ENCODE assay signal across 10 cellular contexts in the genomic region with DNA sequence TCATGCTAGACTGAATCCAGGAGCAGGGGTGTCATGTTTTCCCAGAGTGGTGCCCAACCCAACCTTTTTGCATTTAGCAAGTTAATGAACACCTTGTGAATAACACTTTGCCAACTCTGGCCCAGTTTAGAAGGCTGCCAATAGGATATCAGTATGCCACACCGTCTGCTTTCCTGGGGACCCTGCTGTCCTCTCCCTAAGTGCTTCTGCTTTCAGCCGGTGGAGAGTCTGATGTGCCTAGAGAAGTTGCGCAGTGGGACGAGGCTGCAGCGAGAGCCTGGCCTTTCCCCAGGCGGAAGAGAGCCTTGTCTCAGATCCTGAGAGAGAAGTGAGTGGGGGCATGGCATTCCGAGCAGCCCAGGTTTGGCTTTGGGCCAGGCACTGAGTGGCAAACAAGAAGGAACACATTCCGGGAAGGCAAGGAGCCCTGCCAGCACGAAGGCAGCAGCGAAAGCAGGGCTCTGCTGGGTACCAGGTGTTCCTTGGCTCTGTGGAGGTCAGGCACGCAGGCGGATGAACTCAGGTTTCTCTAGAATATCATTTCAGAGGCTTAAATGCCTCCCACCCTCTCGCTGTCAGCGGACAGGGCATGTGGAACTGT. TPM values are rescaled to one million over a fixed set of nuclear protein-coding genes. Genes with fewer than 3 reads are reported as not detected.
DNase-seq lines count a peak whose midpoint lies in the region; ATAC-seq, FAIRE-seq and TF ChIP-seq lines count a peak whose summit lies in the region.
"Had no signal": no experiment of that assay in that cellular context is flagged by ENCODE, and none has a peak within 500 bp of the region (broad histone marks: within the 10 kb centered on the region; RNA-seq: fewer than 3 reads in every experiment).

No MANE protein-coding gene starts in this region.

- no peaks in the 10 kb centered on the region for H3K79me2 ChIP-seq in keratinocyte (ENCODE audit: control insufficient read depth, insufficient read depth, low read length)

- H3K9me1 ChIP-seq in keratinocyte (ENCODE audit: control insufficient read depth, extremely low read depth, insufficient read depth, low read length): peaks cover 2% of the 10 kb centered on the region

- H3K36me3 ChIP-seq in CD4-positive, CD25-positive, alpha-beta regulatory T cell (ENCODE audit: control insufficient read depth, insufficient read depth, low read length): no peaks in the 10 kb centered on the region
- H3K36me3 ChIP-seq in keratinocyte (ENCODE audit: control insufficient read depth in 2 of 2, extremely low read depth in 1 of 2, insufficient read depth in 2 of 2, low read length in 2 of 2): no peaks in the 10 kb centered on the region
- H3K36me3 ChIP-seq: HAP-1 had no signal

- no peak for DNase-seq in CD4-positive, CD25-positive, alpha-beta regulatory T cell
- peak; percentile 67 for DNase-seq in NCI-H128 (lab: John Stamatoyannopoulos, UW; ENCODE audit: unreplicated experiment)
- peak; percentile 93 for DNase-seq in astrocyte of the hippocampus (ENCODE audit: low read depth, low spot score)
- DNase-seq in keratinocyte (ENCODE audit: low read depth, low spot score): peak; percentile 57
- DNase-seq in stimulated activated naive B cell treated with anti-CD40 and anti-IgM and Interleukin-4, amounts not matched to agents 10 μg/mL and 1 μg/mL and 100 μg/mL, for 72 hours: no peak
- DNase-seq in HUDEP-2 (lab: John Stamatoyannopoulos, UW; ENCODE audit: unreplicated experiment in 76 of 76): no peak

- H3K36me3 Mint-ChIP-seq in CD4-positive, CD25-positive, alpha-beta regulatory T cell: no peaks in the 10 kb centered on the region
- H3K36me3 Mint-ChIP-seq in stimulated activated naive B cell treated with anti-CD40 and anti-IgM and Interleukin-4, amounts not matched to agents 10 μg/mL and 1 μg/mL and 100 μg/mL, for 72 hours: no peaks in the 10 kb centered on the region

- peak overlapping the region; percentile 54 for H3K9ac ChIP-seq in keratinocyte (ENCODE audit: control insufficient read depth, extremely low read depth, insufficient read depth, low read length)

- no peaks in the 10 kb centered on the region for H3K9me3 ChIP-seq in CD4-positive, CD25-positive, alpha-beta regulatory T cell (ENCODE audit: control insufficient read depth in 2 of 2, low read length in 2 of 2)
- no peaks in the 10 kb centered on the region for H3K9me3 ChIP-seq in keratinocyte (ENCODE audit: control insufficient read depth, low read depth, low read length)
- H3K9me3 ChIP-seq: HAP-1 had no signal

- H3K4me3 Mint-ChIP-seq in CD4-positive, CD25-positive, alpha-beta regulatory T cell: peak overlapping the region; percentile 64 to 82 (median 74)
- peak overlapping the region; percentile 87 to 92 for H3K4me3 Mint-ChIP-seq in stimulated activated naive B cell treated with anti-CD40 and anti-IgM and Interleukin-4, amounts not matched to agents 10 μg/mL and 1 μg/mL and 100 μg/mL, for 72 hours

- H2AFZ ChIP-seq in keratinocyte (ENCODE audit: control insufficient read depth, low read length): peak overlapping the region; percentile 96

- FAIRE-seq in keratinocyte (lab: Jason Lieb, UNC): peak; percentile 96

- H3K27me3 Mint-ChIP-seq in CD4-positive, CD25-positive, alpha-beta regulatory T cell: no peaks in the 10 kb centered on the region
- H3K27me3 Mint-ChIP-seq in stimulated activated naive B cell treated with anti-CD40 and anti-IgM and Interleukin-4, amounts not matched to agents 10 μg/mL and 1 μg/mL and 100 μg/mL, for 72 hours: peaks cover 11 to 18% of the 10 kb centered on the region in 2 donors

- H3K27me3 ChIP-seq in CD4-positive, CD25-positive, alpha-beta regulatory T cell (ENCODE audit: control insufficient read depth, insufficient read depth, low read length): no peaks in the 10 kb centered on the region
- H3K27me3 ChIP-seq in keratinocyte (ENCODE audit: control insufficient read depth, extremely low read depth, insufficient read depth, low read length): no peaks in the 10 kb centered on the region

- dilution Hi-C loops in keratinocyte (cut with MboI; ENCODE audit: extremely low pct_ligation_motif_present, low sequenced_read_pairs): no loop called here

- no peaks in the 10 kb centered on the region for H3K9me3 Mint-ChIP-seq in CD4-positive, CD25-positive, alpha-beta regulatory T cell
- no peaks in the 10 kb centered on the region for H3K9me3 Mint-ChIP-seq in stimulated activated naive B cell treated with anti-CD40 and anti-IgM and Interleukin-4, amounts not matched to agents 10 μg/mL and 1 μg/mL and 100 μg/mL, for 72 hours

- ATAC-seq in CD4-positive, CD25-positive, alpha-beta regulatory T cell (ENCODE audit: low read depth in 2 of 2): no peak
- ATAC-seq in stimulated activated naive B cell treated with anti-CD40 and anti-IgM and Interleukin-4, amounts not matched to agents 10 μg/mL and 1 μg/mL and 100 μg/mL, for 72 hours (replicated peaks): no peak
- ATAC-seq in GM21717 (IDR thresholded peaks at IDR 0.05; ENCODE audit: unreplicated experiment): no peak
- no peak for ATAC-seq in HG03469 (IDR thresholded peaks at IDR 0.05; ENCODE audit: unreplicated experiment)

- no peak overlapping the region for H3K27ac ChIP-seq in CD4-positive, CD25-positive, alpha-beta regulatory T cell (ENCODE audit: insufficient read depth, low read length, poor library complexity, severe bottlenecking)
- H3K27ac ChIP-seq in keratinocyte (ENCODE audit: control insufficient read depth, insufficient read depth, low read length): no peak overlapping the region

- H4K20me1 ChIP-seq in keratinocyte (ENCODE audit: control insufficient read depth, extremely low read depth, insufficient read depth, low read length): no peaks in the 10 kb centered on the region

- peaks cover 6% of the 10 kb centered on the region for H3K4me1 ChIP-seq in CD4-positive, CD25-positive, alpha-beta regulatory T cell (ENCODE audit: control insufficient read depth, insufficient read depth, low read length, poor library complexity, severe bottlenecking)
- peaks cover 17% of the 10 kb centered on the region for H3K4me1 ChIP-seq in keratinocyte (ENCODE audit: control insufficient read depth, extremely low read depth, insufficient read depth, low read length)

- peak overlapping the region in 1 of 3 donors; percentile 65 for H3K27ac Mint-ChIP-seq in CD4-positive, CD25-positive, alpha-beta regulatory T cell
- no peak overlapping the region for H3K27ac Mint-ChIP-seq in stimulated activated naive B cell treated with anti-CD40 and anti-IgM and Interleukin-4, amounts not matched to agents 10 μg/mL and 1 μg/mL and 100 μg/mL, for 72 hours

- no peak for TF ChIP-seq CTCF in keratinocyte (optimal IDR thresholded peaks at IDR 0.05 in 1 of 3, IDR thresholded peaks at IDR 0.05 in 1 of 3, conservative IDR thresholded peaks at IDR 0.05 in 1 of 3; ENCODE audit: extremely low read depth in 1 of 3, insufficient read depth in 2 of 3, low read length in 3 of 3)

- no peak overlapping the region for H3K4me3 ChIP-seq in CD4-positive, CD25-positive, alpha-beta regulatory T cell (ENCODE audit: low read depth, low read length)
- peak overlapping the region in 2 of 3 experiments; percentile 52 to 80 for H3K4me3 ChIP-seq in keratinocyte (ENCODE audit: control insufficient read depth in 2 of 3, extremely low read depth in 1 of 3, insufficient read depth in 2 of 3, low read depth in 1 of 3, low read length in 3 of 3)
- H3K4me3 ChIP-seq: HAP-1 had no signal

- peaks cover 0 to 4% (median 0%) of the 10 kb centered on the region in 4 donors for H3K4me1 Mint-ChIP-seq in CD4-positive, CD25-positive, alpha-beta regulatory T cell
- peaks cover 3 to 11% of the 10 kb centered on the region in 2 donors for H3K4me1 Mint-ChIP-seq in stimulated activated naive B cell treated with anti-CD40 and anti-IgM and Interleukin-4, amounts not matched to agents 10 μg/mL and 1 μg/mL and 100 μg/mL, for 72 hours

- H3K4me2 ChIP-seq in keratinocyte (ENCODE audit: control insufficient read depth, extremely low read depth, insufficient read depth, low read depth, low read length): peak overlapping the region; percentile 97

RNA-seq across cellular contexts. Expression of gene SENP8, which starts 36.9 kb away (rescaled TPM):
- 0.15 TPM for total RNA-seq in CD4-positive, CD25-positive, alpha-beta regulatory T cell
- polyA plus RNA-seq in CD4-positive, CD25-positive, alpha-beta regulatory T cell: 1 to 10 TPM in 3 of 4 donors, under 1 TPM in 1; 0.79 to 1.4 (median 1.3) TPM
- polyA plus RNA-seq in keratinocyte: 3.1 to 6.0 TPM (median 5.8 TPM) in 3 replicates
- polyA plus RNA-seq in keratinocyte (2011; ENCODE audit: low read depth): 0.51 TPM
- polyA plus RNA-seq in keratinocyte (2011; cell fraction: cytosol; rRNA removed): 3.1 and 5.4 TPM in 2 replicates
- 3.1 and 3.4 TPM in 2 replicates for polyA plus RNA-seq in keratinocyte (2011; cell fraction: nucleus; rRNA removed)
- polyA plus RNA-seq in keratinocyte (2012; ENCODE audit: low replicate concordance): 1.9 and 2.6 TPM in 2 replicates
- polyA minus RNA-seq in keratinocyte: 4.0 to 8.9 TPM (median 4.6 TPM) in 3 replicates
- polyA minus RNA-seq in keratinocyte (2011; cell fraction: cytosol; rRNA and poly(A)+ RNA removed): 3.8 TPM
- polyA minus RNA-seq in keratinocyte (2011; cell fraction: nucleus; rRNA and poly(A)+ RNA removed): 0.84 and 4.3 TPM in 2 replicates

RNA-seq across cellular contexts. Expression of gene MYO9A, which starts 37.2 kb away (rescaled TPM):
- total RNA-seq in CD4-positive, CD25-positive, alpha-beta regulatory T cell: 32.3 TPM
- 10 to 100 TPM in 3 of 4 donors, 1 to 10 TPM in 1; 8.3 to 12.5 (median 10.9) TPM for polyA plus RNA-seq in CD4-positive, CD25-positive, alpha-beta regulatory T cell
- 6.8 to 10.6 TPM (median 8.4 TPM) in 3 replicates for polyA plus RNA-seq in keratinocyte
- polyA plus RNA-seq in keratinocyte (2011; ENCODE audit: low read depth): 19.9 TPM
- polyA plus RNA-seq in keratinocyte (2011; cell fraction: cytosol; rRNA removed): 5.2 and 6.2 TPM in 2 replicates
- 15.1 and 17.4 TPM in 2 replicates for polyA plus RNA-seq in keratinocyte (2011; cell fraction: nucleus; rRNA removed)
- polyA plus RNA-seq in keratinocyte (2012; ENCODE audit: low replicate concordance): 6.3 and 7.7 TPM in 2 replicates
- 32.9 to 71.5 TPM (median 36.5 TPM) in 3 replicates for polyA minus RNA-seq in keratinocyte
- 34.0 TPM for polyA minus RNA-seq in keratinocyte (2011; cell fraction: cytosol; rRNA and poly(A)+ RNA removed)
- polyA minus RNA-seq in keratinocyte (2011; cell fraction: nucleus; rRNA and poly(A)+ RNA removed): 34.2 and 84.1 TPM in 2 replicates

RNA-seq across cellular contexts. Expression of gene GRAMD2A, which starts 42.5 kb away (rescaled TPM):
- total RNA-seq in CD4-positive, CD25-positive, alpha-beta regulatory T cell: not detected
- polyA plus RNA-seq in CD4-positive, CD25-positive, alpha-beta regulatory T cell: not detected
- polyA plus RNA-seq in keratinocyte: 2.5 to 7.8 TPM (median 5.7 TPM) in 3 replicates
- 2.1 TPM for polyA plus RNA-seq in keratinocyte (2011; ENCODE audit: low read depth)
- 4.8 and 5.3 TPM in 2 replicates for polyA plus RNA-seq in keratinocyte (2011; cell fraction: cytosol; rRNA removed)
- polyA plus RNA-seq in keratinocyte (2011; cell fraction: nucleus; rRNA removed): 10.8 and 11.8 TPM in 2 replicates
- polyA plus RNA-seq in keratinocyte (2012; ENCODE audit: low replicate concordance): 1.9 and 5.2 TPM in 2 replicates
- polyA minus RNA-seq in keratinocyte: 2.4 to 11.3 TPM (median 6.0 TPM) in 3 replicates
- 3.3 TPM for polyA minus RNA-seq in keratinocyte (2011; cell fraction: cytosol; rRNA and poly(A)+ RNA removed)
- 3.3 and 9.9 TPM in 2 replicates for polyA minus RNA-seq in keratinocyte (2011; cell fraction: nucleus; rRNA and poly(A)+ RNA removed)
- total RNA-seq: glomerular endothelial cell had no signal

Comparison
In these comparisons a context has a peak if more than half of its experiments do, and no peak if none do; other contexts are left out.
1. DNase-seq: peak in NCI-H128 (single experiment), astrocyte of the hippocampus (single experiment) and keratinocyte (single experiment); none in CD4-positive, CD25-positive, alpha-beta regulatory T cell (0 of 3), stimulated activated naive B cell treated with anti-CD40 and anti-IgM and Interleukin-4, amounts not matched to agents 10 μg/mL and 1 μg/mL and 100 μg/mL, for 72 hours (single experiment) and HUDEP-2 (0 of 76).